In the genomic region with DNA sequence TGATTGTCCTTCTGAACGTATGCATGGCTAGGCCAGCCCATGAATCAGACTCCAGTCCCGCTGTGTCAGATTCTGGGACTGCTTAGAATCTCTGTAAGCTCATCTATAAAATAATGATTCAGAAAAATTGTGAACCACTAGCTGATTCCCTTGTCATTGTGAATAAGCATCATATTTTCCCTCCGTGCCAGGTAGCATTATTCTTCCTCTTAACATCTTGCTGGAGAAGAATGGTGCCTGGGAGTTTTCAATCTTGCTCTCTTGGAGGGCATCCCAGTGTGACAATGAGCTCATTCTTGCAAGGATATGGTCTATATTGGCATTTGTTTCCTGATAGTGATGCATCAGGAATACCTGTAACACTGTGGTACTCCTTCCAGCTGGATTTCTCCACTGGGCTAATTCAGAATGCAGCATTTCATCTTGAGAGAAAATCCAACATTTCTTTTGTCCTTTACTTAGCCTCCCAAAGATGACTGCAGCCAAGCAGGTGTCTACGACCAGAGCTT, we compare ENCODE assay signal across 18 cellular contexts.
DNase-seq lines count a peak whose midpoint lies in the region; ATAC-seq, FAIRE-seq and TF ChIP-seq lines count a peak whose summit lies in the region.
"Had no signal": no experiment of that assay in that cellular context is flagged by ENCODE, and none has a peak within 500 bp of the region (broad histone marks: within the 10 kb centered on the region; RNA-seq: fewer than 3 reads in every experiment).

No MANE protein-coding gene starts in this region.

- no peak overlapping the region for H3K27ac ChIP-seq in keratinocyte (ENCODE audit: control insufficient read depth, insufficient read depth, low read length)
- H3K27ac ChIP-seq: GM23248 had no signal

- H3K4me1 ChIP-seq in keratinocyte (ENCODE audit: control insufficient read depth, extremely low read depth, insufficient read depth, low read length), result no peaks in the 10 kb centered on the region

- H3K79me2 ChIP-seq in keratinocyte (ENCODE audit: control insufficient read depth, insufficient read depth, low read length), result no peaks in the 10 kb centered on the region

- H3K9me3 ChIP-seq in keratinocyte (ENCODE audit: control insufficient read depth, low read depth, low read length), result no peaks in the 10 kb centered on the region

- no peak overlapping the region for H3K4me3 ChIP-seq in keratinocyte (ENCODE audit: control insufficient read depth in 2 of 3, extremely low read depth in 1 of 3, insufficient read depth in 2 of 3, low read depth in 1 of 3, low read length in 3 of 3)
- H3K4me3 ChIP-seq: GM23248 had no signal

- no peak overlapping the region for H2AFZ ChIP-seq in keratinocyte (ENCODE audit: control insufficient read depth, low read length)
- H2AFZ ChIP-seq: GM23248 had no signal

- no peaks in the 10 kb centered on the region for H3K9me1 ChIP-seq in keratinocyte (ENCODE audit: control insufficient read depth, extremely low read depth, insufficient read depth, low read length)

- no peaks in the 10 kb centered on the region for H3K27me3 ChIP-seq in keratinocyte (ENCODE audit: control insufficient read depth, extremely low read depth, insufficient read depth, low read length)

- no peak for DNase-seq in keratinocyte (ENCODE audit: low read depth, low spot score)
- no peak for DNase-seq in urothelium cell line (ENCODE audit: low spot score)
- DNase-seq in DMS 273 treated with DMSO at 0.1 percent for 48 hours (lab: John Stamatoyannopoulos, UW), result no peak
- DNase-seq in activated T-cell treated with anti-CD3 and anti-CD28 coated beads for 4 hours, result no peak
- DNase-seq: C1 segment of cervical spinal cord; Calu3; CD4-positive, alpha-beta memory T cell; COR-L47; DMS153; DND-41; GM23248; H7; HCEC 1CT had no signal

- H3K36me3 ChIP-seq in keratinocyte (ENCODE audit: control insufficient read depth in 2 of 2, extremely low read depth in 1 of 2, insufficient read depth in 2 of 2, low read length in 2 of 2), result peaks cover 0 to 2% of the 10 kb centered on the region in 2 experiments

- H3K9ac ChIP-seq in keratinocyte (ENCODE audit: control insufficient read depth, extremely low read depth, insufficient read depth, low read length), result no peak overlapping the region
- H3K9ac ChIP-seq: GM23248 had no signal

- dilution Hi-C loops in keratinocyte (cut with MboI; ENCODE audit: extremely low pct_ligation_motif_present, low sequenced_read_pairs), result no loop called here

- H4K20me1 ChIP-seq in keratinocyte (ENCODE audit: control insufficient read depth, extremely low read depth, insufficient read depth, low read length), result no peaks in the 10 kb centered on the region

- FAIRE-seq in keratinocyte (lab: Jason Lieb, UNC) (peak; percentile 79), urothelium cell line (lab: Jason Lieb, UNC) (peak; percentile 63)
- FAIRE-seq: G401.6, GM12892, H1 had no signal

- H3K4me2 ChIP-seq in keratinocyte (ENCODE audit: control insufficient read depth, extremely low read depth, insufficient read depth, low read depth, low read length), result no peak overlapping the region

- ATAC-seq in SK-N-SH treated with all-trans-retinoic acid at 6 μM for 48 hours, result peak; percentile 64
- ATAC-seq in HG02798 (IDR thresholded peaks at IDR 0.05; ENCODE audit: poor library complexity, unreplicated experiment), result no peak

- no peak for TF ChIP-seq CTCF in keratinocyte (optimal IDR thresholded peaks at IDR 0.05 in 1 of 3, IDR thresholded peaks at IDR 0.05 in 1 of 3, conservative IDR thresholded peaks at IDR 0.05 in 1 of 3; ENCODE audit: extremely low read depth in 1 of 3, insufficient read depth in 2 of 3, low read length in 3 of 3)

TF ChIP-seq in SK-N-SH treated with all-trans-retinoic acid at 6 μM for 48 hours, 23 proteins besides CTCF, POLR2A, EP300 and RAD21:
- TF ChIP-seq ZFP3 (CRISPR knock-in tag; IDR thresholded peaks at IDR 0.05), result no peak
- TF ChIP-seq ISL1 (CRISPR knock-in tag; IDR thresholded peaks at IDR 0.05), result peak; percentile 47
